Comparison of ENCODE assay signal across 8 cellular contexts in the genomic region with DNA sequence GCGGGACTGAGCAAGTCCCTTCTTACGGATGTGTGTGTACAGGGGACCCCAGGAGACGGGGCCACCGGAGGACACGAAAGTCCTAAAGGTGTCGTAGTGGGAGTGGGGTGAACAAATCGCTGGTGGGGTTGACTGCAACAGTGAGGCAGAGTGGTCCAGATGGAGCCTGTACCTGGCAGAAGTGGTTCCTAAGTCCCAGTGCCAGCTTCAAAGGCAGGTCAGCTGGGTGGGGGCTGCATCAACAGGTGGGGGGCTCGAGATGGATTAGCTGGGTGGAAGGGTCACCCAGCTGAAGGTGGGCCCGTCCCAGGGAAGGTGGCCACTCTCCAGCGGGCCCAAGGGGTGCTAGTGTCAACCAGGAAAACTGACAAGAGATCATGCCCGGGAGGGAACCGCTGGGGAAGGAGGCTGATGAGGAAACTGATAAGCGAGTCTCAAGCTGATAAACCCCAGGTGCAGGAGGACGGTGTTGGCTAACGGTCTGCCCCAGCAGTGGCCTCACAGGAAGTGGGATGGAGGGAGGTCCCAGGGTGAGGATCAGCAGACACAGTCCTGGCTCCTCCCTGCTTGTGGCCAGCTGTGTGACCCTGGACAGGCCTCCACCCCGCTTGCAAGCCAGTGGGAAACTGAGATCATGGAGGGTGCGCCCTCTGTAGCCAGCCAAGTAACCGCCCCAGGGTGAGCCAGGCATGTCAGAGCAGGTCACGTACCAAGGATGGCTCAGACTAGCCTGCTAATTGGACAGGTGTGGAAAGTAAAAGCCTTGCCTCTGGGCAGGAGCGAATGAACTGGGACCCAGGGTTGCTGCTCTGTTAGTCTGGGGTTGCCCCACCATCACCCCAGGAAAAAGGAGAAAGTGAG. TPM values are rescaled to one million over a fixed set of nuclear protein-coding genes. Genes with fewer than 3 reads are reported as not detected.
DNase-seq lines count a peak whose midpoint lies in the region; ATAC-seq and TF ChIP-seq lines count a peak whose summit lies in the region.

No MANE protein-coding gene starts in this region.

- ATAC-seq in GM19023 (IDR thresholded peaks at IDR 0.05; ENCODE audit: unreplicated experiment) (peak; percentile 51), HG03520 (IDR thresholded peaks at IDR 0.05; ENCODE audit: unreplicated experiment) (peak; percentile 41)

- H3K4me2 ChIP-seq in mammary epithelial cell (ENCODE audit: insufficient read depth, low read depth, low read length), result peak overlapping the region; percentile 96

- peak overlapping the region; percentile 88 for H3K27ac ChIP-seq in CD8-positive, alpha-beta memory T cell (ENCODE audit: low read depth, low read length)
- no peak overlapping the region; the same call in 1 of the 2 replicates for H3K27ac ChIP-seq in SJSA1
- peak overlapping the region; percentile 55 for H3K27ac ChIP-seq in mammary epithelial cell (ENCODE audit: insufficient read depth, low read depth, low read length)

- H3K4me1 ChIP-seq in CD8-positive, alpha-beta memory T cell (ENCODE audit: insufficient read depth, low read length), result peaks cover 18% of the 10 kb centered on the region
- H3K4me1 ChIP-seq in SJSA1 (replicated peaks) (peaks cover 17% of the 10 kb centered on the region), mammary epithelial cell (ENCODE audit: insufficient read depth, low read length) (peaks cover 24% of the 10 kb centered on the region)

- POLR2A ChIA-PET in CD8-positive, alpha-beta memory T cell (lab: Charles Lee), result interaction anchor here (1.0 kb wide), 1 partner anchor 8 kb away, joined by 3 read pairs; no protein-coding TSS in a partner anchor

- H3K9me3 ChIP-seq in CD8-positive, alpha-beta memory T cell (ENCODE audit: low read length), result no peaks in the 10 kb centered on the region
- H3K9me3 ChIP-seq in SJSA1 (replicated peaks) (no peaks in the 10 kb centered on the region), mammary epithelial cell (replicated peaks; ENCODE audit: insufficient read depth, low read length) (no peaks in the 10 kb centered on the region)

- peak in 1 of 5 donors; percentile 16 for DNase-seq in CD8-positive, alpha-beta memory T cell
- DNase-seq in SJSA1 (ENCODE audit: low read depth in 1 of 2, low spot score in 2 of 2) (peak; percentile 37 to 69), mammary epithelial cell (peak; percentile 98), kidney epithelial cell (ENCODE audit: low read depth) (peak; percentile 78), NCI-H446 (lab: John Stamatoyannopoulos, UW) (no peak)
- DNase-seq in stimulated activated CD4-positive, alpha-beta T cell treated with anti-CD3 and anti-CD28 coated beads, Interleukin-4, amount 100 ng/mL, for 24 hours, result peak; percentile 27

- BruUV-seq in mammary epithelial cell (replicated peaks; lab: Mats Ljungman, UMichigan), result TSS peak; percentile 98

- H3K4me3 Mint-ChIP-seq in CD8-positive, alpha-beta memory T cell, result peak overlapping the region; percentile 91 to 95 (median 93)

- TF ChIP-seq CTCF in mammary epithelial cell (conservative IDR thresholded peaks at IDR 0.05 in 1 of 2, IDR thresholded peaks at IDR 0.05 in 1 of 2; ENCODE audit: extremely low read depth in 1 of 2, insufficient read depth in 1 of 2, low read depth in 1 of 2, low read length in 2 of 2) (peak in 1 of 2 donors; percentile 25), kidney epithelial cell (IDR thresholded peaks at IDR 0.05; ENCODE audit: insufficient read depth, low read length, poor library complexity, severe bottlenecking) (peak; percentile 20)

- no peaks in the 10 kb centered on the region for H4K20me1 ChIP-seq in mammary epithelial cell (ENCODE audit: insufficient read depth, low read length)

- no peaks in the 10 kb centered on the region for H3K27me3 Mint-ChIP-seq in CD8-positive, alpha-beta memory T cell

- intact Hi-C loops in mammary epithelial cell (cut with micrococcal nuclease), result loop anchor here (2.0 to 10.0 kb wide), 2 partner anchors 27 to 915 kb away; partner anchors contain the start of gene FBXL19

- H2AFZ ChIP-seq in mammary epithelial cell (ENCODE audit: low read depth, low read length), result peak overlapping the region; percentile 90

- H3K4me3 ChIP-seq in CD8-positive, alpha-beta memory T cell (ENCODE audit: low read length), result peak overlapping the region; percentile 85
- peak overlapping the region; percentile 91 for H3K4me3 ChIP-seq in SJSA1
- H3K4me3 ChIP-seq in mammary epithelial cell (replicated peaks in 1 of 3; ENCODE audit: insufficient read depth in 1 of 3, low read depth in 2 of 3, low read length in 3 of 3), result peak overlapping the region; percentile 63 to 76 (median 65)
- H3K4me3 ChIP-seq in kidney epithelial cell (ENCODE audit: low read depth, low read length), result peak overlapping the region; percentile 78

- H3K27me3 ChIP-seq in CD8-positive, alpha-beta memory T cell (ENCODE audit: insufficient read depth, low read length, poor library complexity, severe bottlenecking), result no peaks in the 10 kb centered on the region
- no peaks in the 10 kb centered on the region for H3K27me3 ChIP-seq in SJSA1 (replicated peaks)
- H3K27me3 ChIP-seq in mammary epithelial cell (ENCODE audit: insufficient read depth, low read length), result no peaks in the 10 kb centered on the region
- no peaks in the 10 kb centered on the region for H3K27me3 ChIP-seq in kidney epithelial cell (ENCODE audit: control insufficient read depth, insufficient read depth, low read length)

- CTCF ChIA-PET in CD8-positive, alpha-beta memory T cell (lab: Charles Lee), result interaction anchor here (1.0 to 1.8 kb wide), 3 partner anchors 8 to 124 kb away, joined by 3 to 15 read pairs (median 4); partner anchors contain the start of gene ZNF668
- CTCF ChIA-PET in mammary epithelial cell (lab: Charles Lee; ENCODE audit: low non-redundant PET), result no interaction called here

- in situ Hi-C loops in mammary epithelial cell (cut with MboI; ENCODE audit: low sequenced_read_pairs in 2 of 2), result loop anchor here in 1 of 2 donors (10.0 kb wide), 1 partner anchor 105 kb away; no protein-coding TSS in a partner anchor

- peaks cover 0 to 7% (median 0%) of the 10 kb centered on the region in 3 donors for H3K36me3 Mint-ChIP-seq in CD8-positive, alpha-beta memory T cell

- peak overlapping the region; percentile 65 for H3K9ac ChIP-seq in mammary epithelial cell (ENCODE audit: insufficient read depth, low read length)

- H3K36me3 ChIP-seq in CD8-positive, alpha-beta memory T cell (ENCODE audit: insufficient read depth, low read length), result no peaks in the 10 kb centered on the region
- peaks cover 7% of the 10 kb centered on the region for H3K36me3 ChIP-seq in SJSA1
- peaks cover 3% of the 10 kb centered on the region for H3K36me3 ChIP-seq in mammary epithelial cell (ENCODE audit: insufficient read depth, low read length)
- peaks cover 3% of the 10 kb centered on the region for H3K36me3 ChIP-seq in kidney epithelial cell (ENCODE audit: control insufficient read depth, insufficient read depth, low read length)

- H3K4me1 Mint-ChIP-seq in CD8-positive, alpha-beta memory T cell, result peaks cover 17 to 29% (median 22%) of the 10 kb centered on the region in 3 donors

- dilution Hi-C loops in mammary epithelial cell (cut with HindIII; ENCODE audit: low sequenced_read_pairs), result loop anchor here (5.0 to 10.0 kb wide), 4 partner anchors 78 to 245 kb away; partner anchors contain the start of genes KAT8, ZNF646 and ZNF668

- peak overlapping the region; percentile 82 to 96 (median 88) for H3K27ac Mint-ChIP-seq in CD8-positive, alpha-beta memory T cell

- H3K79me2 ChIP-seq in mammary epithelial cell (ENCODE audit: insufficient read depth, low read length), result peaks cover 21% of the 10 kb centered on the region

- H3K9me3 Mint-ChIP-seq in CD8-positive, alpha-beta memory T cell, result no peaks in the 10 kb centered on the region

- 1% methylated on average over 14 of the region's 20 CpGs for WGBS in mammary epithelial cell (ENCODE audit: low coverage, missing lambda C conversion rate)

RNA-seq across cellular contexts. Expression of gene ORAI3, which starts 1.0 kb away (rescaled TPM):
- total RNA-seq in CD8-positive, alpha-beta memory T cell, result 1 to 10 TPM; 8.5 to 8.8 TPM
- polyA plus RNA-seq in CD8-positive, alpha-beta memory T cell, result 25.8 TPM
- 8.7 and 9.1 TPM in 2 replicates for total RNA-seq in SJSA1 (2014; rRNA removed; shearing (Covaris generic))
- total RNA-seq in mammary epithelial cell (10 to 100 TPM; 31.7 to 37.2 TPM), kidney epithelial cell (35.3 and 37.9 TPM in 2 replicates)
- 31.2 TPM for polyA plus RNA-seq in mammary epithelial cell
- polyA minus RNA-seq in mammary epithelial cell, result 29.5 TPM

RNA-seq across cellular contexts. Expression of gene SETD1A, which starts 7.7 kb away (rescaled TPM):
- total RNA-seq in CD8-positive, alpha-beta memory T cell, result 10 to 100 TPM; 24.7 to 28.8 TPM
- 2.6 TPM for polyA plus RNA-seq in CD8-positive, alpha-beta memory T cell
- 0.60 and 2.2 TPM in 2 replicates for total RNA-seq in SJSA1 (2014; rRNA removed; shearing (Covaris generic))
- total RNA-seq in mammary epithelial cell (10 to 100 TPM in 1 of 2 donors, 1 to 10 TPM in 1; 8.5 to 14.8 TPM), kidney epithelial cell (7.2 TPM in 2 replicates)
- polyA plus RNA-seq in mammary epithelial cell, result 2.6 TPM
- 10.4 TPM for polyA minus RNA-seq in mammary epithelial cell

RNA-seq across cellular contexts. Expression of gene FBXL19, which starts 26.5 kb away (rescaled TPM):
- total RNA-seq in CD8-positive, alpha-beta memory T cell, result 10 to 100 TPM; 28.7 to 29.2 TPM
- 0.25 TPM for polyA plus RNA-seq in CD8-positive, alpha-beta memory T cell
- 7.1 and 8.9 TPM in 2 replicates for total RNA-seq in SJSA1 (2014; rRNA removed; shearing (Covaris generic))
- total RNA-seq in mammary epithelial cell (10 to 100 TPM; 18.5 to 24.9 TPM), kidney epithelial cell (36.4 and 37.9 TPM in 2 replicates)
- polyA plus RNA-seq in mammary epithelial cell, result 8.4 TPM
- 28.9 TPM for polyA minus RNA-seq in mammary epithelial cell

RNA-seq across cellular contexts. Expression of gene HSD3B7, which starts 35.1 kb away (rescaled TPM):
- 1 to 10 TPM; 1.6 to 2.1 TPM for total RNA-seq in CD8-positive, alpha-beta memory T cell
- not detected for polyA plus RNA-seq in CD8-positive, alpha-beta memory T cell
- total RNA-seq in SJSA1 (2014; rRNA removed; shearing (Covaris generic)), result 4.1 and 7.8 TPM in 2 replicates
- 1 to 10 TPM; 3.8 to 3.9 TPM for total RNA-seq in mammary epithelial cell
- polyA plus RNA-seq in mammary epithelial cell, result 3.3 TPM
- 1.1 TPM for polyA minus RNA-seq in mammary epithelial cell
- 11.5 and 13.8 TPM in 2 replicates for total RNA-seq in kidney epithelial cell

RNA-seq across cellular contexts. Expression of gene CTF1, which starts 53.5 kb away (rescaled TPM):
- total RNA-seq in CD8-positive, alpha-beta memory T cell, result under 1 TPM in 1 of 2 experiments, not detected in 1; 0.33 TPM
- polyA plus RNA-seq in CD8-positive, alpha-beta memory T cell, result not detected
- 1.3 and 3.5 TPM in 2 replicates for total RNA-seq in SJSA1 (2014; rRNA removed; shearing (Covaris generic))
- total RNA-seq in mammary epithelial cell, result 1 to 10 TPM in 1 of 2 donors, under 1 TPM in 1; 0.94 to 2.8 TPM
- polyA plus RNA-seq in mammary epithelial cell, result 2.1 TPM
- 3.3 TPM for polyA minus RNA-seq in mammary epithelial cell
- total RNA-seq in kidney epithelial cell, result 1.4 and 2.1 TPM in 2 replicates

Comparison
In these comparisons a context has a peak if more than half of its experiments do, and no peak if none do; other contexts are left out.
1. DNase-seq: peak in SJSA1 (2 of 2), mammary epithelial cell (single experiment), kidney epithelial cell (single experiment) and stimulated activated CD4-positive, alpha-beta T cell treated with anti-CD3 and anti-CD28 coated beads, Interleukin-4, amount 100 ng/mL, for 24 hours (single experiment); none in NCI-H446 (0 of 2).
2. Peak in every context shown above with its lines, with median percentiles within 50 percentile points of each other: H3K4me3 ChIP-seq.